6 cellular contexts compared by ENCODE assay signal in genomic region chr12:109704371-109705098, GRCh38. TPM values are rescaled to one million over a fixed set of nuclear protein-coding genes. Genes with fewer than 3 reads are reported as not detected.
"Had no signal": no experiment of that assay in that cellular context is flagged by ENCODE, and none has a peak within 500 bp of the region (broad histone marks: within the 10 kb centered on the region; RNA-seq: fewer than 3 reads in every experiment).

No MANE protein-coding gene starts in this region.

- H3K4me3 Mint-ChIP-seq: IgD-negative memory B cell had no signal

- H3K9ac ChIP-seq: GM23248 had no signal

- H3K27ac Mint-ChIP-seq: IgD-negative memory B cell had no signal

- H3K4me3 ChIP-seq: GM23248, HAP-1 had no signal

- DNase-seq: GM23248, GOT3 had no signal

- H3K4me1 Mint-ChIP-seq: IgD-negative memory B cell had no signal

- H3K27ac ChIP-seq: GM23248 had no signal

- H3K36me3 ChIP-seq: HAP-1 had no signal

- FAIRE-seq: HTR-8/SVneo had no signal

- H3K9me3 ChIP-seq: HAP-1 had no signal

- ATAC-seq: HCT116 had no signal

- H2AFZ ChIP-seq: GM23248 had no signal

RNA-seq across cellular contexts. Expression of gene FAM222A, which starts 9.1 kb away (rescaled TPM):
- polyA plus RNA-seq: GM23248 had no signal
